ENCODE assay signal across 1 cellular context in the genomic region with DNA sequence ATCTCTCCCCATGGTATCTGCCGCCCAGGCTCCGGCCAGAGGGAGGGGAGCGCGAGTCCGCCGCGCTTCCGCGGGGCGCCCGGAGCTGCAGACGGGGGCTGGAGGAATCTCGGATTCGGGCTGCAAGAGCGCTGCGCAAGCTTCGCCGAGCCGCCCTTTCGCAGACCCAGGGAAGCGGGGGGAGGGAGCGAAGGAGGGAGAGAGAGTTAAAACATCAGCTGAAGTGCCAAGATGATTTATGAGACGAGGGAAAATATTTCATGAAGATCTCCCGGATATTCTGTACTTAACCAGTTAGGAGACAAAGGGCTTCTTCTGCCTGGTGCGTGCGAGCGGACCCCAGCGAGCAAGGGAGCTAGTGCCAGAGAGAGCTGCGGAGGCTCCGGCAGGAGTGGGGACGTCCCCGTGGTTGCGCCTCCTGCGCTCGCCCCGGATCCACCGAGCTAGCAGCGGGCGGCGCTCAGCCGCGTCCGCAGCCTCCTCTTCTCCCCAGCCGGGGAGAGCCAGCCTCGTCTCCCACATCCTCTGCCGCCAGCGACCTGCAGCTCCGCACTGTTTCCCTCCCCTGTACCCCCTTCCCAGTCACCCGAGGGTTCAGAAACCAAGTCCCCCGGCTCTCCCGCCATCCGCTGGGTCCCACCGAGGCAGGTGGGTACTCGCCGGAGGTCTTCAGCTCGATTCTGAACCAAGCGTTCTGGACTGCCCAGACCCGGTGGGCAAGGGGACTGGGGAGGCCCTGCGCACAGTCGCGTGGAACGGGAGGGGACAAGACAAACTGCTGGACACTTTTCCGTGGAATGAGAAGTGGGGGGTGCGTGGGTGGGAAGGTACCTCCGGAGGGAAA.
TF ChIP-seq lines count a peak whose summit lies in the region.

No MANE protein-coding gene starts in this region.

TF ChIP-seq in H1, 55 proteins besides CTCF, POLR2A, EP300 and RAD21:
- TF ChIP-seq CBX8 (IDR thresholded peaks at IDR 0.05; ENCODE audit: borderline replicate concordance, low read depth, low read length) (peak; percentile 86), ASH2L (IDR thresholded peaks at IDR 0.05; ENCODE audit: low read length) (no peak), EZH2 (IDR thresholded peaks at IDR 0.05; ENCODE audit: low read depth, low read length, severe bottlenecking) (peak; percentile 98), RXRA (IDR thresholded peaks at IDR 0.05; ENCODE audit: insufficient read depth, low read depth, low read length) (no peak), TBP (IDR thresholded peaks at IDR 0.05; ENCODE audit: low read depth, low read length) (no peak), TCF12 (IDR thresholded peaks at IDR 0.05; ENCODE audit: low read depth, low read length) (no peak), SUZ12 (IDR thresholded peaks at IDR 0.05; ENCODE audit: low read length) (peak; percentile 100), ZNF274 (IDR thresholded peaks at IDR 0.05; ENCODE audit: borderline replicate concordance, extremely low read depth, low read length) (no peak), CEBPB (IDR thresholded peaks at IDR 0.05; ENCODE audit: low read depth, low read length) (no peak), BACH1 (IDR thresholded peaks at IDR 0.05; ENCODE audit: low read length) (0 out of 2 replicates have a peak, but pooled peaks have one; percentile 15), RNF2 (IDR thresholded peaks at IDR 0.05; ENCODE audit: borderline replicate concordance, low read depth, low read length, missing control alignments, poor library complexity, severe bottlenecking) (peak; percentile 98)
